2 cellular contexts compared by ENCODE assay signal in the genomic region with DNA sequence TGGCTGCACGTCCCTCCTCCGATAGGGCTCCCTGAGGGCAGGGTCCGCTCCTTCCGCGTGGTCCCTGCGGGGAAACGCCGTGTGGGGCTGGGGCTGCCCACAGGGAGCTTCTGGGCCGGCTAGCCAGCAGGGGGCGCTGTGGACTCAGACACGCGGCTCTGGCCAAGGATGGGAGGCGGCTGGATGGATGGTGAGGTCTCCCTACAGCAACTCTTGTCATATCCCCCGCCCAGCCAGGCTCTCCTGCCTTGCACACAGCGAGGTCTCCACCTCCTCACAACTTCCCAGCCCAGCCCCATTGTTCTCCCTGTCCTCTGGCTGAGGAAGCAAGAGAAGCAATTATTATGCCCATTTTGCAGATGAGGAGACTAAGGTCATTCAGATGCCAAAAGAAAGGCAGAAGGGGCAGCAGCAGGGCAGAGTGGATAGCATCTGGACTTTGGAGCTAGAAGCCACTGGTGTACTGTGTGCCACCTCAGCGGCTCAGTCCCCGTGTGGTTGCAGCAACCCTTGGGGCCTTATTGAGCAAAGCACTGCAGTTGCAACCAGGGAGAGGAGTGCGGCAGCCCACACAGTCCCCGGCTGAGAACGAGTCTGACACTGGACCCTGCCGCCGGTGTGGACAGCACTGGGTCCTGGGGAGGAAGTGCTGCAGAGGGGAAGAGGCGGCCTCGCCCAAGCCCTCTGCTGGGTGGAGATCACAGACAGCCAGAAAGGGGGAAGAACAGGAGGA.
TF ChIP-seq lines count a peak whose summit lies in the region.

No MANE protein-coding gene starts in this region.

TF ChIP-seq in IMR-90, 13 proteins besides CTCF, POLR2A, EP300 and RAD21 (continued from another document):
- no peak for TF ChIP-seq MXI1 (IDR thresholded peaks at IDR 0.05; ENCODE audit: borderline replicate concordance, low read depth, low read length)
- TF ChIP-seq SMC3 (IDR thresholded peaks at IDR 0.05; ENCODE audit: low read depth, low read length) = peak; percentile 48

TF ChIP-seq in WTC11, 78 proteins besides CTCF, POLR2A, EP300 and RAD21:
- TF ChIP-seq, protein P1, sequence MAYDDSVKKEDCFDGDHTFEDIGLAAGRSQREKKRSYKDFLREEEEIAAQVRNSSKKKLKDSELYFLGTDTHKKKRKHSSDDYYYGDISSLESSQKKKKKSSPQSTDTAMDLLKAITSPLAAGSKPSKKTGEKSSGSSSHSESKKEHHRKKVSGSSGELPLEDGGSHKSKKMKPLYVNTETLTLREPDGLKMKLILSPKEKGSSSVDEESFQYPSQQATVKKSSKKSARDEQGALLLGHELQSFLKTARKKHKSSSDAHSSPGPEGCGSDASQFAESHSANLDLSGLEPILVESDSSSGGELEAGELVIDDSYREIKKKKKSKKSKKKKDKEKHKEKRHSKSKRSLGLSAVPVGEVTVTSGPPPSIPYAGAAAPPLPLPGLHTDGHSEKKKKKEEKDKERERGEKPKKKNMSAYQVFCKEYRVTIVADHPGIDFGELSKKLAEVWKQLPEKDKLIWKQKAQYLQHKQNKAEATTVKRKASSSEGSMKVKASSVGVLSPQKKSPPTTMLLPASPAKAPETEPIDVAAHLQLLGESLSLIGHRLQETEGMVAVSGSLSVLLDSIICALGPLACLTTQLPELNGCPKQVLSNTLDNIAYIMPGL (CRISPR knock-in tag; IDR thresholded peaks at IDR 0.05) = peak; percentile 39; the same call in 1 of the 2 replicates
- TF ChIP-seq, protein P2, sequence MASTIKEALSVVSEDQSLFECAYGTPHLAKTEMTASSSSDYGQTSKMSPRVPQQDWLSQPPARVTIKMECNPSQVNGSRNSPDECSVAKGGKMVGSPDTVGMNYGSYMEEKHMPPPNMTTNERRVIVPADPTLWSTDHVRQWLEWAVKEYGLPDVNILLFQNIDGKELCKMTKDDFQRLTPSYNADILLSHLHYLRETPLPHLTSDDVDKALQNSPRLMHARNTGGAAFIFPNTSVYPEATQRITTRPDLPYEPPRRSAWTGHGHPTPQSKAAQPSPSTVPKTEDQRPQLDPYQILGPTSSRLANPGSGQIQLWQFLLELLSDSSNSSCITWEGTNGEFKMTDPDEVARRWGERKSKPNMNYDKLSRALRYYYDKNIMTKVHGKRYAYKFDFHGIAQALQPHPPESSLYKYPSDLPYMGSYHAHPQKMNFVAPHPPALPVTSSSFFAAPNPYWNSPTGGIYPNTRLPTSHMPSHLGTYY (CRISPR knock-in tag; IDR thresholded peaks at IDR 0.05) = no peak
- TF ChIP-seq ZNF423 (CRISPR knock-in tag; IDR thresholded peaks at IDR 0.05) (0 out of 2 replicates have a peak, but pooled peaks have one; percentile 2), ZNF671 (CRISPR knock-in tag; IDR thresholded peaks at IDR 0.05) (0 out of 2 replicates have a peak, but pooled peaks have one; percentile 16), GTF2I (CRISPR knock-in tag; conservative IDR thresholded peaks at IDR 0.05) (peak; percentile 75), TEAD1 (CRISPR knock-in tag; IDR thresholded peaks at IDR 0.05) (peak; percentile 34; the same call in 1 of the 2 replicates), CBFB (CRISPR knock-in tag; IDR thresholded peaks at IDR 0.05; ENCODE audit: low read depth) (0 out of 2 replicates have a peak, but pooled peaks have one; percentile 47), ZNF138 (CRISPR knock-in tag; conservative IDR thresholded peaks at IDR 0.05) (0 out of 2 replicates have a peak, but pooled peaks have one; percentile 44), NFE2L1 (CRISPR knock-in tag; IDR thresholded peaks at IDR 0.05) (no peak), TP53 (CRISPR knock-in tag; IDR thresholded peaks at IDR 0.05) (no peak), GABPB1 (CRISPR knock-in tag; IDR thresholded peaks at IDR 0.05) (0 out of 2 replicates have a peak, but pooled peaks have one; percentile 31), ZBTB21 (CRISPR knock-in tag; IDR thresholded peaks at IDR 0.05; ENCODE audit: borderline replicate concordance) (0 out of 2 replicates have a peak, but pooled peaks have one; percentile 18), SMAD4 (CRISPR knock-in tag; IDR thresholded peaks at IDR 0.05) (no peak)
- TF ChIP-seq, protein P3, sequence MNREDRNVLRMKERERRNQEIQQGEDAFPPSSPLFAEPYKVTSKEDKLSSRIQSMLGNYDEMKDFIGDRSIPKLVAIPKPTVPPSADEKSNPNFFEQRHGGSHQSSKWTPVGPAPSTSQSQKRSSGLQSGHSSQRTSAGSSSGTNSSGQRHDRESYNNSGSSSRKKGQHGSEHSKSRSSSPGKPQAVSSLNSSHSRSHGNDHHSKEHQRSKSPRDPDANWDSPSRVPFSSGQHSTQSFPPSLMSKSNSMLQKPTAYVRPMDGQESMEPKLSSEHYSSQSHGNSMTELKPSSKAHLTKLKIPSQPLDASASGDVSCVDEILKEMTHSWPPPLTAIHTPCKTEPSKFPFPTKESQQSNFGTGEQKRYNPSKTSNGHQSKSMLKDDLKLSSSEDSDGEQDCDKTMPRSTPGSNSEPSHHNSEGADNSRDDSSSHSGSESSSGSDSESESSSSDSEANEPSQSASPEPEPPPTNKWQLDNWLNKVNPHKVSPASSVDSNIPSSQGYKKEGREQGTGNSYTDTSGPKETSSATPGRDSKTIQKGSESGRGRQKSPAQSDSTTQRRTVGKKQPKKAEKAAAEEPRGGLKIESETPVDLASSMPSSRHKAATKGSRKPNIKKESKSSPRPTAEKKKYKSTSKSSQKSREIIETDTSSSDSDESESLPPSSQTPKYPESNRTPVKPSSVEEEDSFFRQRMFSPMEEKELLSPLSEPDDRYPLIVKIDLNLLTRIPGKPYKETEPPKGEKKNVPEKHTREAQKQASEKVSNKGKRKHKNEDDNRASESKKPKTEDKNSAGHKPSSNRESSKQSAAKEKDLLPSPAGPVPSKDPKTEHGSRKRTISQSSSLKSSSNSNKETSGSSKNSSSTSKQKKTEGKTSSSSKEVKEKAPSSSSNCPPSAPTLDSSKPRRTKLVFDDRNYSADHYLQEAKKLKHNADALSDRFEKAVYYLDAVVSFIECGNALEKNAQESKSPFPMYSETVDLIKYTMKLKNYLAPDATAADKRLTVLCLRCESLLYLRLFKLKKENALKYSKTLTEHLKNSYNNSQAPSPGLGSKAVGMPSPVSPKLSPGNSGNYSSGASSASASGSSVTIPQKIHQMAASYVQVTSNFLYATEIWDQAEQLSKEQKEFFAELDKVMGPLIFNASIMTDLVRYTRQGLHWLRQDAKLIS (CRISPR knock-in tag; IDR thresholded peaks at IDR 0.05; ENCODE audit: borderline replicate concordance) = peak; percentile 30; the same call in 1 of the 2 replicates
- TF ChIP-seq, protein P4, sequence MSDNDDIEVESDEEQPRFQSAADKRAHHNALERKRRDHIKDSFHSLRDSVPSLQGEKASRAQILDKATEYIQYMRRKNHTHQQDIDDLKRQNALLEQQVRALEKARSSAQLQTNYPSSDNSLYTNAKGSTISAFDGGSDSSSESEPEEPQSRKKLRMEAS (CRISPR knock-in tag; IDR thresholded peaks at IDR 0.05) = peak; percentile 78
- TF ChIP-seq, protein P5, sequence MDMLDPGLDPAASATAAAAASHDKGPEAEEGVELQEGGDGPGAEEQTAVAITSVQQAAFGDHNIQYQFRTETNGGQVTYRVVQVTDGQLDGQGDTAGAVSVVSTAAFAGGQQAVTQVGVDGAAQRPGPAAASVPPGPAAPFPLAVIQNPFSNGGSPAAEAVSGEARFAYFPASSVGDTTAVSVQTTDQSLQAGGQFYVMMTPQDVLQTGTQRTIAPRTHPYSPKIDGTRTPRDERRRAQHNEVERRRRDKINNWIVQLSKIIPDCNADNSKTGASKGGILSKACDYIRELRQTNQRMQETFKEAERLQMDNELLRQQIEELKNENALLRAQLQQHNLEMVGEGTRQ (CRISPR knock-in tag; IDR thresholded peaks at IDR 0.05) = 0 out of 2 replicates have a peak, but pooled peaks have one; percentile 18
- TF ChIP-seq, protein P6, sequence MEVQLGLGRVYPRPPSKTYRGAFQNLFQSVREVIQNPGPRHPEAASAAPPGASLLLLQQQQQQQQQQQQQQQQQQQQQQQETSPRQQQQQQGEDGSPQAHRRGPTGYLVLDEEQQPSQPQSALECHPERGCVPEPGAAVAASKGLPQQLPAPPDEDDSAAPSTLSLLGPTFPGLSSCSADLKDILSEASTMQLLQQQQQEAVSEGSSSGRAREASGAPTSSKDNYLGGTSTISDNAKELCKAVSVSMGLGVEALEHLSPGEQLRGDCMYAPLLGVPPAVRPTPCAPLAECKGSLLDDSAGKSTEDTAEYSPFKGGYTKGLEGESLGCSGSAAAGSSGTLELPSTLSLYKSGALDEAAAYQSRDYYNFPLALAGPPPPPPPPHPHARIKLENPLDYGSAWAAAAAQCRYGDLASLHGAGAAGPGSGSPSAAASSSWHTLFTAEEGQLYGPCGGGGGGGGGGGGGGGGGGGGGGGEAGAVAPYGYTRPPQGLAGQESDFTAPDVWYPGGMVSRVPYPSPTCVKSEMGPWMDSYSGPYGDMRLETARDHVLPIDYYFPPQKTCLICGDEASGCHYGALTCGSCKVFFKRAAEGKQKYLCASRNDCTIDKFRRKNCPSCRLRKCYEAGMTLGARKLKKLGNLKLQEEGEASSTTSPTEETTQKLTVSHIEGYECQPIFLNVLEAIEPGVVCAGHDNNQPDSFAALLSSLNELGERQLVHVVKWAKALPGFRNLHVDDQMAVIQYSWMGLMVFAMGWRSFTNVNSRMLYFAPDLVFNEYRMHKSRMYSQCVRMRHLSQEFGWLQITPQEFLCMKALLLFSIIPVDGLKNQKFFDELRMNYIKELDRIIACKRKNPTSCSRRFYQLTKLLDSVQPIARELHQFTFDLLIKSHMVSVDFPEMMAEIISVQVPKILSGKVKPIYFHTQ (CRISPR knock-in tag; IDR thresholded peaks at IDR 0.05) = 0 out of 2 replicates have a peak, but pooled peaks have one; percentile 27
